In genomic region chr2:169897834-169898233, GRCh38 we compare ENCODE assay signal across 33 cellular contexts.
"Had no signal": no experiment of that assay in that cellular context is flagged by ENCODE, and none has a peak within 500 bp of the region (broad histone marks: within the 10 kb centered on the region; RNA-seq: fewer than 3 reads in every experiment).

No MANE protein-coding gene starts in this region.

- H3K9me3 Mint-ChIP-seq: activated B cell treated with CpG ODN at 0.5 μM for 24 hours; activated CD4-positive, alpha-beta memory T cell treated with anti-CD3 and anti-CD28 coated beads for 36 hours; activated CD4-positive, alpha-beta T cell treated with anti-CD3 and anti-CD28 coated beads, Interleukin-2, amount 10 ng/mL, durations not matched to agents 24 days and 14 days; activated CD8-positive, alpha-beta T cell treated with anti-CD3 and anti-CD28 coated beads for 36 hours; activated naive CD4-positive, alpha-beta T cell treated with anti-CD3 and anti-CD28 coated beads, Interleukin-2, amount 10 ng/mL, durations not matched to agents 7 days and 5 days; activated naive CD4-positive, alpha-beta T cell treated with anti-CD3 and anti-CD28 coated beads, Interleukin-2, amount 50 U/mL, for 24 hours; activated naive CD8-positive, alpha-beta T cell treated with anti-CD3 and anti-CD28 coated beads, Interleukin-2, amount 10 ng/mL, durations not matched to agents 7 days and 5 days; activated naive CD8-positive, alpha-beta T cell treated with anti-CD3 and anti-CD28 coated beads, Interleukin-2, amount 50 U/mL, for 24 hours; activated T-cell treated with anti-CD3 and anti-CD28 coated beads, Interleukin-2, amount 50 U/mL, for 24 hours; activated T-helper 2 cell treated with anti-CD3 and anti-CD28 coated beads, Interferon-gamma antibody, Interleukin-2, Interleukin-4, amounts not matched to agents 10 μg/mL and 5 μg/mL and 100 μg/mL, durations not matched to agents 14 hours and 24 hours and 36 hours; central memory CD8-positive, alpha-beta T cell; T-helper 1 cell treated with Interleukin-12 subunit alpha and Interleukin-12 subunit beta and Interleukin-4 antibody, amounts not matched to agents 30 μg/mL and 1 μg/mL, for 36 hours; T-helper 2 cell treated with Interferon-gamma antibody and Interleukin-4, amounts not matched to agents 5 μg/mL and 100 μg/mL, for 36 hours had no signal

- H3K4me3 Mint-ChIP-seq: activated B cell treated with CpG ODN at 0.5 μM for 24 hours; activated CD4-positive, alpha-beta memory T cell treated with anti-CD3 and anti-CD28 coated beads for 36 hours; activated CD4-positive, alpha-beta T cell treated with anti-CD3 and anti-CD28 coated beads, Interleukin-2, amount 10 ng/mL, durations not matched to agents 24 days and 14 days; activated CD8-positive, alpha-beta T cell treated with anti-CD3 and anti-CD28 coated beads for 36 hours; activated naive CD4-positive, alpha-beta T cell treated with anti-CD3 and anti-CD28 coated beads, Interleukin-2, amount 10 ng/mL, durations not matched to agents 7 days and 5 days; activated naive CD4-positive, alpha-beta T cell treated with anti-CD3 and anti-CD28 coated beads, Interleukin-2, amount 50 U/mL, for 24 hours; activated naive CD8-positive, alpha-beta T cell; activated naive CD8-positive, alpha-beta T cell treated with anti-CD3 and anti-CD28 coated beads, Interleukin-2, amount 10 ng/mL, durations not matched to agents 7 days and 5 days; activated naive CD8-positive, alpha-beta T cell treated with anti-CD3 and anti-CD28 coated beads, Interleukin-2, amount 50 U/mL, for 24 hours; activated T-cell treated with anti-CD3 and anti-CD28 coated beads, Interleukin-2, amount 50 U/mL, for 24 hours; brain; central memory CD8-positive, alpha-beta T cell; T-helper 1 cell treated with Interleukin-12 subunit alpha and Interleukin-12 subunit beta and Interleukin-4 antibody, amounts not matched to agents 30 μg/mL and 1 μg/mL, for 36 hours; T-helper 2 cell treated with Interferon-gamma antibody and Interleukin-4, amounts not matched to agents 5 μg/mL and 100 μg/mL, for 36 hours had no signal

- H3K4me1 Mint-ChIP-seq: activated B cell treated with CpG ODN at 0.5 μM for 24 hours; activated CD4-positive, alpha-beta T cell treated with anti-CD3 and anti-CD28 coated beads, Interleukin-2, amount 10 ng/mL, durations not matched to agents 24 days and 14 days; activated naive CD4-positive, alpha-beta T cell treated with anti-CD3 and anti-CD28 coated beads, Interleukin-2, amount 10 ng/mL, durations not matched to agents 7 days and 5 days; activated naive CD4-positive, alpha-beta T cell treated with anti-CD3 and anti-CD28 coated beads, Interleukin-2, amount 50 U/mL, for 24 hours; activated naive CD8-positive, alpha-beta T cell treated with anti-CD3 and anti-CD28 coated beads, Interleukin-2, amount 50 U/mL, for 24 hours; central memory CD8-positive, alpha-beta T cell had no signal

- ATAC-seq: activated CD8-positive, alpha-beta T cell treated with anti-CD3 and anti-CD28 coated beads for 36 hours; activated naive CD8-positive, alpha-beta T cell treated with anti-CD3 and anti-CD28 coated beads, Interleukin-2, amount 50 U/mL, for 24 hours had no signal

- H3K4me1 ChIP-seq: ascending aorta had no signal

- H3K27ac ChIP-seq: ascending aorta, VCaP had no signal

- H3K4me3 ChIP-seq: ascending aorta had no signal

- H3K9me3 ChIP-seq: ascending aorta had no signal

- H3K27me3 ChIP-seq: ascending aorta had no signal

- DNase-seq: activated B cell treated with CpG ODN at 0.5 μM for 24 hours; activated CD4-positive, alpha-beta memory T cell treated with anti-CD3 and anti-CD28 coated beads for 36 hours; activated CD4-positive, alpha-beta T cell treated with anti-CD3 and anti-CD28 coated beads for 4 hours; activated CD4-positive, alpha-beta T cell treated with anti-CD3 and anti-CD28 coated beads, Interleukin-2, amount 10 ng/mL, durations not matched to agents 24 days and 14 days; activated CD4-positive, alpha-beta T cell treated with anti-CD3 and anti-CD28 coated beads, Interleukin-2, amount 50 U/mL, for 1 hour; activated CD4-positive, alpha-beta T cell treated with anti-CD3 and anti-CD28 coated beads, Interleukin-2, amount 50 U/mL, for 4 hours; activated CD4-positive, CD25-positive, alpha-beta regulatory T cell treated with anti-CD3 and anti-CD28 coated beads, Interleukin-2, amount 50 U/mL, for 72 hours; activated CD8-positive, alpha-beta memory T cell treated with anti-CD3 and anti-CD28 coated beads, Interleukin-2, amount 50 U/mL, for 4 hours; activated CD8-positive, alpha-beta T cell treated with anti-CD3 and anti-CD28 coated beads for 36 hours; activated effector memory CD4-positive, alpha-beta T cell treated with Interleukin-2 at 50 U/mL for 16 hours; activated gamma-delta T cell; activated naive CD4-positive, alpha-beta T cell treated with anti-CD3 and anti-CD28 coated beads, Interleukin-2, amount 10 ng/mL, durations not matched to agents 7 days and 5 days; activated naive CD4-positive, alpha-beta T cell treated with Interleukin-2 at 50 U/mL for 16 hours; activated naive CD8-positive, alpha-beta T cell treated with anti-CD3 and anti-CD28 coated beads, Interleukin-2, amount 10 ng/mL, durations not matched to agents 7 days and 5 days; activated naive CD8-positive, alpha-beta T cell treated with anti-CD3 and anti-CD28 coated beads, Interleukin-2, amount 50 U/mL, for 24 hours; activated T-cell treated with anti-CD3 and anti-CD28 coated beads, Interleukin-2, amount 50 U/mL, for 24 hours; activated T-cell treated with anti-CD3 and anti-CD28 coated beads, Interleukin-2, amount 50 U/mL, for 48 hours; amygdala; anterior cingulate cortex; caudate nucleus; cerebellar nuclear complex; T-helper 1 cell; T-helper 2 cell; T-helper 9 cell had no signal

- H3K27me3 Mint-ChIP-seq: activated B cell treated with CpG ODN at 0.5 μM for 24 hours; activated CD4-positive, alpha-beta memory T cell treated with anti-CD3 and anti-CD28 coated beads for 36 hours; activated CD4-positive, alpha-beta T cell treated with anti-CD3 and anti-CD28 coated beads, Interleukin-2, amount 10 ng/mL, durations not matched to agents 24 days and 14 days; activated CD8-positive, alpha-beta T cell treated with anti-CD3 and anti-CD28 coated beads for 36 hours; activated naive CD4-positive, alpha-beta T cell treated with anti-CD3 and anti-CD28 coated beads, Interleukin-2, amount 10 ng/mL, durations not matched to agents 7 days and 5 days; activated naive CD4-positive, alpha-beta T cell treated with anti-CD3 and anti-CD28 coated beads, Interleukin-2, amount 50 U/mL, for 24 hours; activated naive CD8-positive, alpha-beta T cell; activated naive CD8-positive, alpha-beta T cell treated with anti-CD3 and anti-CD28 coated beads, Interleukin-2, amount 10 ng/mL, durations not matched to agents 7 days and 5 days; activated naive CD8-positive, alpha-beta T cell treated with anti-CD3 and anti-CD28 coated beads, Interleukin-2, amount 50 U/mL, for 24 hours; activated T-cell treated with anti-CD3 and anti-CD28 coated beads, Interleukin-2, amount 50 U/mL, for 24 hours; brain; central memory CD8-positive, alpha-beta T cell had no signal

- H3K27ac Mint-ChIP-seq: activated B cell treated with CpG ODN at 0.5 μM for 24 hours; activated CD4-positive, alpha-beta memory T cell treated with anti-CD3 and anti-CD28 coated beads for 36 hours; activated CD4-positive, alpha-beta T cell treated with anti-CD3 and anti-CD28 coated beads, Interleukin-2, amount 10 ng/mL, durations not matched to agents 24 days and 14 days; activated CD8-positive, alpha-beta T cell treated with anti-CD3 and anti-CD28 coated beads for 36 hours; activated naive CD4-positive, alpha-beta T cell treated with anti-CD3 and anti-CD28 coated beads, Interleukin-2, amount 10 ng/mL, durations not matched to agents 7 days and 5 days; activated naive CD4-positive, alpha-beta T cell treated with anti-CD3 and anti-CD28 coated beads, Interleukin-2, amount 50 U/mL, for 24 hours; activated naive CD8-positive, alpha-beta T cell; activated naive CD8-positive, alpha-beta T cell treated with anti-CD3 and anti-CD28 coated beads, Interleukin-2, amount 10 ng/mL, durations not matched to agents 7 days and 5 days; activated naive CD8-positive, alpha-beta T cell treated with anti-CD3 and anti-CD28 coated beads, Interleukin-2, amount 50 U/mL, for 24 hours; activated T-cell treated with anti-CD3 and anti-CD28 coated beads, Interleukin-2, amount 50 U/mL, for 24 hours; activated T-helper 2 cell treated with anti-CD3 and anti-CD28 coated beads, Interferon-gamma antibody, Interleukin-2, Interleukin-4, amounts not matched to agents 10 μg/mL and 5 μg/mL and 100 μg/mL, durations not matched to agents 14 hours and 24 hours and 36 hours; brain; T-helper 1 cell treated with Interleukin-12 subunit alpha and Interleukin-12 subunit beta and Interleukin-4 antibody, amounts not matched to agents 30 μg/mL and 1 μg/mL, for 36 hours; T-helper 2 cell treated with Interferon-gamma antibody and Interleukin-4, amounts not matched to agents 5 μg/mL and 100 μg/mL, for 36 hours had no signal
